In genomic region chr5:178143901-178144300, GRCh38 we compare ENCODE assay signal across 19 cellular contexts. TPM values are rescaled to one million over a fixed set of nuclear protein-coding genes. Genes with fewer than 3 reads are reported as not detected.
DNase-seq lines count a peak whose midpoint lies in the region; ATAC-seq and TF ChIP-seq lines count a peak whose summit lies in the region.
"Had no signal": no experiment of that assay in that cellular context is flagged by ENCODE, and none has a peak within 500 bp of the region (broad histone marks: within the 10 kb centered on the region; RNA-seq: fewer than 3 reads in every experiment).

No MANE protein-coding gene starts in this region.

- no peaks in the 10 kb centered on the region for H3K27me3 ChIP-seq in stomach
- no peaks in the 10 kb centered on the region for H3K27me3 ChIP-seq in naive thymus-derived CD4-positive, alpha-beta T cell (ENCODE audit: control insufficient read depth in 2 of 2, insufficient read depth in 2 of 2, low read length in 2 of 2)
- H3K27me3 ChIP-seq: cardiac muscle cell, suprapubic skin had no signal

- CTCF ChIA-PET in activated CD4-positive, alpha-beta T cell treated with anti-CD3 and anti-CD28 coated beads for 36 hours (lab: Charles Lee), result interaction anchor here (0.6 to 5.6 kb wide), 5 partner anchors 10 to 1321 kb away, joined by 3 to 47 read pairs (median 5); partner anchors contain the start of gene NHP2
- CTCF ChIA-PET in naive thymus-derived CD4-positive, alpha-beta T cell (lab: Charles Lee), result interaction anchor here (0.6 to 11.5 kb wide), 4 partner anchors 20 to 68 kb away, joined by 3 to 117 read pairs (median 9); no protein-coding TSS in a partner anchor

- H3K4me3 Mint-ChIP-seq in activated CD4-positive, alpha-beta T cell treated with anti-CD3 and anti-CD28 coated beads, Interleukin-2, amount 10 ng/mL, durations not matched to agents 24 days and 14 days, result no peak overlapping the region
- H3K4me3 Mint-ChIP-seq in activated CD4-positive, alpha-beta T cell treated with anti-CD3 and anti-CD28 coated beads for 36 hours, result no peak overlapping the region
- no peak overlapping the region for H3K4me3 Mint-ChIP-seq in brain
- H3K4me3 Mint-ChIP-seq in naive thymus-derived CD4-positive, alpha-beta T cell, result no peak overlapping the region
- H3K4me3 Mint-ChIP-seq: CD8-positive, alpha-beta memory T cell; naive thymus-derived CD8-positive, alpha-beta T cell; T-helper 2 cell treated with Interferon-gamma antibody and Interleukin-4, amounts not matched to agents 5 μg/mL and 100 μg/mL, for 36 hours had no signal

- H3K36me3 Mint-ChIP-seq in activated CD4-positive, alpha-beta T cell treated with anti-CD3 and anti-CD28 coated beads, Interleukin-2, amount 10 ng/mL, durations not matched to agents 24 days and 14 days (ENCODE audit: low read depth), result peaks cover 59% of the 10 kb centered on the region
- H3K36me3 Mint-ChIP-seq in activated CD4-positive, alpha-beta T cell treated with anti-CD3 and anti-CD28 coated beads for 36 hours (ENCODE audit: low read depth), result peaks cover 40% of the 10 kb centered on the region
- peaks cover 65% of the 10 kb centered on the region for H3K36me3 Mint-ChIP-seq in brain
- H3K36me3 Mint-ChIP-seq in naive thymus-derived CD4-positive, alpha-beta T cell, result peaks cover 0 to 28% (median 8%) of the 10 kb centered on the region in 5 donors

- WGBS in stomach, 5 donors, result 55 to 80% (median 71%) methylated on average over 4 to 10 of the region's 10 CpGs

- H3K27ac Mint-ChIP-seq in activated CD4-positive, alpha-beta T cell treated with anti-CD3 and anti-CD28 coated beads, Interleukin-2, amount 10 ng/mL, durations not matched to agents 24 days and 14 days, result peak overlapping the region; percentile 45
- no peak overlapping the region for H3K27ac Mint-ChIP-seq in activated CD4-positive, alpha-beta T cell treated with anti-CD3 and anti-CD28 coated beads for 36 hours
- H3K27ac Mint-ChIP-seq in brain, result peak overlapping the region in 3 of 5 experiments; percentile 57 to 63 (median 61)
- H3K27ac Mint-ChIP-seq in naive thymus-derived CD4-positive, alpha-beta T cell, result peak overlapping the region in 3 of 9 donors; percentile 6 to 49 (median 29)
- H3K27ac Mint-ChIP-seq: CD8-positive, alpha-beta memory T cell; T-helper 2 cell treated with Interferon-gamma antibody and Interleukin-4, amounts not matched to agents 5 μg/mL and 100 μg/mL, for 36 hours had no signal

- POLR2A ChIA-PET in activated CD4-positive, alpha-beta T cell treated with anti-CD3 and anti-CD28 coated beads for 36 hours (lab: Charles Lee), result interaction anchor here (0.6 to 2.4 kb wide), 2 partner anchors 10 to 76 kb away, joined by 3 to 8 read pairs; partner anchors contain the start of gene NHP2
- POLR2A ChIA-PET in naive thymus-derived CD4-positive, alpha-beta T cell (lab: Charles Lee), result interaction anchor here (0.9 to 3.9 kb wide), 3 partner anchors 9 to 23 kb away, joined by 4 to 14 read pairs (median 4); no protein-coding TSS in a partner anchor

- TF ChIP-seq POLR2A in stomach (IDR thresholded peaks at IDR 0.05), result no peak

- DNase-seq in activated CD4-positive, alpha-beta T cell treated with anti-CD3 and anti-CD28 coated beads, Interleukin-2, amount 10 ng/mL, durations not matched to agents 24 days and 14 days, result no peak
- DNase-seq in activated CD4-positive, alpha-beta T cell treated with anti-CD3 and anti-CD28 coated beads for 36 hours, result no peak
- DNase-seq in islet precursor cell (peak; percentile 42), skeletal muscle cell (ENCODE audit: low read depth) (peak; percentile 37), stomach (no peak), T-helper 1 cell (no peak)
- no peak for DNase-seq in naive thymus-derived CD4-positive, alpha-beta T cell
- DNase-seq: activated CD4-positive, alpha-beta T cell treated with anti-CD3 and anti-CD28 coated beads for 1 hour; naive thymus-derived CD8-positive, alpha-beta T cell; NCI-H1930; NCI-H82 had no signal

- H3K27me3 Mint-ChIP-seq in activated CD4-positive, alpha-beta T cell treated with anti-CD3 and anti-CD28 coated beads, Interleukin-2, amount 10 ng/mL, durations not matched to agents 24 days and 14 days, result no peaks in the 10 kb centered on the region
- no peaks in the 10 kb centered on the region for H3K27me3 Mint-ChIP-seq in activated CD4-positive, alpha-beta T cell treated with anti-CD3 and anti-CD28 coated beads for 36 hours
- no peaks in the 10 kb centered on the region for H3K27me3 Mint-ChIP-seq in brain
- no peaks in the 10 kb centered on the region for H3K27me3 Mint-ChIP-seq in naive thymus-derived CD4-positive, alpha-beta T cell
- H3K27me3 Mint-ChIP-seq: CD8-positive, alpha-beta memory T cell; naive thymus-derived CD8-positive, alpha-beta T cell had no signal

- TF ChIP-seq EP300 in stomach (IDR thresholded peaks at IDR 0.05), result no peak

- no peaks in the 10 kb centered on the region for H3K9me3 ChIP-seq in stomach
- H3K9me3 ChIP-seq in naive thymus-derived CD4-positive, alpha-beta T cell (ENCODE audit: control insufficient read depth in 2 of 3, low read length in 3 of 3), result no peaks in the 10 kb centered on the region
- H3K9me3 ChIP-seq: suprapubic skin had no signal

- peak overlapping the region in 1 of 5 donors; percentile 17 for H3K27ac ChIP-seq in stomach
- H3K27ac ChIP-seq in naive thymus-derived CD4-positive, alpha-beta T cell (ENCODE audit: low read depth, low read length), result no peak overlapping the region
- H3K27ac ChIP-seq: cardiac muscle cell, suprapubic skin had no signal

- intact Hi-C loops in activated CD4-positive, alpha-beta T cell treated with anti-CD3 and anti-CD28 coated beads, Interleukin-2, amount 10 ng/mL, durations not matched to agents 24 days and 14 days (cut with micrococcal nuclease), result no loop called here
- intact Hi-C loops in activated CD4-positive, alpha-beta T cell treated with anti-CD3 and anti-CD28 coated beads for 36 hours (cut with DNase I, micrococcal nuclease), result no loop called here
- intact Hi-C loops in stomach (cut with DNase I; ENCODE audit: low total_unique reads), result no loop called here
- intact Hi-C loops in naive thymus-derived CD4-positive, alpha-beta T cell (cut with micrococcal nuclease), result no loop called here

- no peak for TF ChIP-seq CTCF in brain (conservative IDR thresholded peaks at IDR 0.05)
- TF ChIP-seq CTCF in stomach (IDR thresholded peaks at IDR 0.05), result no peak

- ATAC-seq in activated CD4-positive, alpha-beta T cell treated with anti-CD3 and anti-CD28 coated beads for 36 hours, result no peak
- ATAC-seq in naive thymus-derived CD4-positive, alpha-beta T cell, result no peak
- ATAC-seq: naive thymus-derived CD8-positive, alpha-beta T cell had no signal

- peaks cover 0 to 10% (median 3%) of the 10 kb centered on the region in 4 donors for H3K4me1 ChIP-seq in stomach
- no peaks in the 10 kb centered on the region for H3K4me1 ChIP-seq in naive thymus-derived CD4-positive, alpha-beta T cell (ENCODE audit: control insufficient read depth in 2 of 2, insufficient read depth in 2 of 2, low read length in 2 of 2)

- H3K9me3 Mint-ChIP-seq in activated CD4-positive, alpha-beta T cell treated with anti-CD3 and anti-CD28 coated beads, Interleukin-2, amount 10 ng/mL, durations not matched to agents 24 days and 14 days, result no peaks in the 10 kb centered on the region
- H3K9me3 Mint-ChIP-seq in activated CD4-positive, alpha-beta T cell treated with anti-CD3 and anti-CD28 coated beads for 36 hours (ENCODE audit: low read depth), result no peaks in the 10 kb centered on the region
- H3K9me3 Mint-ChIP-seq in brain, result peaks cover 0 to 2% (median 0%) of the 10 kb centered on the region in 5 experiments
- H3K9me3 Mint-ChIP-seq in naive thymus-derived CD4-positive, alpha-beta T cell, result no peaks in the 10 kb centered on the region
- H3K9me3 Mint-ChIP-seq: CD8-positive, alpha-beta memory T cell; naive thymus-derived CD8-positive, alpha-beta T cell; T-helper 2 cell treated with Interferon-gamma antibody and Interleukin-4, amounts not matched to agents 5 μg/mL and 100 μg/mL, for 36 hours had no signal

- peaks cover 59 to 100% (median 96%) of the 10 kb centered on the region in 4 donors for H3K36me3 ChIP-seq in stomach
- peaks cover 0 to 74% (median 25%) of the 10 kb centered on the region in 3 experiments for H3K36me3 ChIP-seq in naive thymus-derived CD4-positive, alpha-beta T cell (ENCODE audit: control insufficient read depth in 2 of 3, insufficient read depth in 3 of 3, low read length in 3 of 3)

- H3K4me3 ChIP-seq in skeletal muscle cell (ENCODE audit: low read depth, low read length), result no peak overlapping the region
- no peak overlapping the region for H3K4me3 ChIP-seq in stomach
- H3K4me3 ChIP-seq in naive thymus-derived CD4-positive, alpha-beta T cell (ENCODE audit: low read length), result no peak overlapping the region
- H3K4me3 ChIP-seq: cardiac muscle cell, suprapubic skin had no signal

- H3K4me1 Mint-ChIP-seq in activated CD4-positive, alpha-beta T cell treated with anti-CD3 and anti-CD28 coated beads, Interleukin-2, amount 10 ng/mL, durations not matched to agents 24 days and 14 days, result peaks cover 9% of the 10 kb centered on the region
- H3K4me1 Mint-ChIP-seq in activated CD4-positive, alpha-beta T cell treated with anti-CD3 and anti-CD28 coated beads for 36 hours, result peaks cover 13% of the 10 kb centered on the region
- peaks cover 9% of the 10 kb centered on the region for H3K4me1 Mint-ChIP-seq in brain
- H3K4me1 Mint-ChIP-seq in naive thymus-derived CD4-positive, alpha-beta T cell, result peaks cover 0 to 14% (median 4%) of the 10 kb centered on the region in 7 donors

RNA-seq across cellular contexts. Expression of gene NHP2, which starts 9.8 kb away (rescaled TPM):
- 267 and 273 TPM in 2 replicates for total RNA-seq in activated CD4-positive, alpha-beta T cell treated with anti-CD3 and anti-CD28 coated beads, Interleukin-2, amount 10 ng/mL, durations not matched to agents 24 days and 14 days
- 100 to 1,000 TPM; 244 TPM for total RNA-seq in activated CD4-positive, alpha-beta T cell treated with anti-CD3 and anti-CD28 coated beads for 36 hours
- polyA plus RNA-seq in brain (ENCODE audit: insufficient read depth, low read depth, low replicate concordance) (184 TPM), stomach (100 to 1,000 TPM; 149 to 182 (median 168) TPM)
- total RNA-seq in stomach, result 10 to 100 TPM in 4 of 5 donors, 1 to 10 TPM in 1; 4.0 to 89.3 (median 25.5) TPM
- 100 to 1,000 TPM in 1 of 5 experiments, 10 to 100 TPM in 4; 50.5 to 149 (median 70.5) TPM for total RNA-seq in naive thymus-derived CD4-positive, alpha-beta T cell
- polyA plus RNA-seq in naive thymus-derived CD4-positive, alpha-beta T cell, result 100 to 1,000 TPM; 226 to 231 TPM

RNA-seq across cellular contexts. Expression of gene RMND5B, which starts 13.1 kb away (rescaled TPM):
- total RNA-seq in activated CD4-positive, alpha-beta T cell treated with anti-CD3 and anti-CD28 coated beads, Interleukin-2, amount 10 ng/mL, durations not matched to agents 24 days and 14 days, result 29.3 and 29.5 TPM in 2 replicates
- total RNA-seq in activated CD4-positive, alpha-beta T cell treated with anti-CD3 and anti-CD28 coated beads for 36 hours, result 10 to 100 TPM; 24.1 to 28.7 TPM
- polyA plus RNA-seq in brain (ENCODE audit: insufficient read depth, low read depth, low replicate concordance), result 42.1 TPM
- total RNA-seq in stomach, result 10 to 100 TPM; 25.3 to 72.9 (median 50.9) TPM
- polyA plus RNA-seq in stomach, result 10 to 100 TPM; 28.2 to 35.5 (median 28.9) TPM
- total RNA-seq in naive thymus-derived CD4-positive, alpha-beta T cell, result 10 to 100 TPM; 21.0 to 42.7 (median 23.3) TPM
- polyA plus RNA-seq in naive thymus-derived CD4-positive, alpha-beta T cell, result 10 to 100 TPM; 41.8 to 56.8 TPM

RNA-seq across cellular contexts. Expression of gene N4BP3, which starts 30.6 kb away (rescaled TPM):
- total RNA-seq in activated CD4-positive, alpha-beta T cell treated with anti-CD3 and anti-CD28 coated beads, Interleukin-2, amount 10 ng/mL, durations not matched to agents 24 days and 14 days, result 3.2 and 3.3 TPM in 2 replicates
- 1 to 10 TPM; 3.3 to 3.7 TPM for total RNA-seq in activated CD4-positive, alpha-beta T cell treated with anti-CD3 and anti-CD28 coated beads for 36 hours
- polyA plus RNA-seq in brain (ENCODE audit: insufficient read depth, low read depth, low replicate concordance) (8.8 TPM), stomach (1 to 10 TPM; 2.6 to 3.8 (median 2.9) TPM)
- 1 to 10 TPM in 4 of 5 donors, not detected in 1; 2.7 to 6.1 (median 3.9) TPM for total RNA-seq in stomach
- 1 to 10 TPM in 3 of 5 experiments, under 1 TPM in 2; 0.79 to 3.5 (median 2.1) TPM for total RNA-seq in naive thymus-derived CD4-positive, alpha-beta T cell
- polyA plus RNA-seq in naive thymus-derived CD4-positive, alpha-beta T cell, result 1 to 10 TPM in 1 of 2 donors, under 1 TPM in 1; 0.19 to 1.1 TPM

RNA-seq across cellular contexts. Expression of gene GMCL2, which starts 43.3 kb away (rescaled TPM):
- 0.07 TPM in 1 of 2 replicates, not detected in the other for total RNA-seq in activated CD4-positive, alpha-beta T cell treated with anti-CD3 and anti-CD28 coated beads, Interleukin-2, amount 10 ng/mL, durations not matched to agents 24 days and 14 days
- not detected for total RNA-seq in activated CD4-positive, alpha-beta T cell treated with anti-CD3 and anti-CD28 coated beads for 36 hours
- polyA plus RNA-seq in brain (ENCODE audit: insufficient read depth, low read depth, low replicate concordance), result not detected
- total RNA-seq in stomach, result not detected
- not detected for polyA plus RNA-seq in stomach
- total RNA-seq in naive thymus-derived CD4-positive, alpha-beta T cell, result not detected
- not detected for polyA plus RNA-seq in naive thymus-derived CD4-positive, alpha-beta T cell
- total RNA-seq: cardiac muscle cell; CD8-positive, alpha-beta memory T cell; glomerular endothelial cell; kidney epithelial cell; LHCN-M2 had no signal
- polyA plus RNA-seq: cardiac muscle cell; CD8-positive, alpha-beta memory T cell; naive thymus-derived CD8-positive, alpha-beta T cell had no signal

Comparison
In these comparisons a context has a peak if more than half of its experiments do, and no peak if none do; other contexts are left out.
1. DNase-seq: peak in islet precursor cell (single experiment) and skeletal muscle cell (single experiment); none in activated CD4-positive, alpha-beta T cell treated with anti-CD3 and anti-CD28 coated beads, Interleukin-2, amount 10 ng/mL, durations not matched to agents 24 days and 14 days (single experiment), activated CD4-positive, alpha-beta T cell treated with anti-CD3 and anti-CD28 coated beads for 36 hours (single experiment), stomach (single experiment), T-helper 1 cell (0 of 5) and naive thymus-derived CD4-positive, alpha-beta T cell (0 of 9).